21 cellular contexts compared by ENCODE assay signal in genomic region chr12:111102062-111102735, GRCh38.
A peak's percentile ranks its signal among the peaks of the same experiment; 100 is the strongest.
DNase-seq lines count a peak whose midpoint lies in the region; ATAC-seq and TF ChIP-seq lines count a peak whose summit lies in the region.
"Had no signal": no experiment of that assay in that cellular context is flagged by ENCODE, and none has a peak within 500 bp of the region (broad histone marks: within the 10 kb centered on the region; RNA-seq: fewer than 3 reads in every experiment).

No MANE protein-coding gene starts in this region.

- H3K4me3 ChIP-seq in BLaER1 (no peak overlapping the region), MM.1S (ENCODE audit: low read length) (no peak overlapping the region)
- H3K4me3 ChIP-seq: neural progenitor cell, upper lobe of left lung had no signal

- no peak overlapping the region for H3K27ac Mint-ChIP-seq in activated naive CD4-positive, alpha-beta T cell treated with anti-CD3 and anti-CD28 coated beads for 36 hours
- H3K27ac Mint-ChIP-seq: activated B cell treated with CpG ODN at 0.5 μM for 24 hours; CD8-positive, alpha-beta T cell; HFFc6; neural progenitor cell had no signal

- intact Hi-C loops in activated naive CD4-positive, alpha-beta T cell treated with anti-CD3 and anti-CD28 coated beads for 36 hours (cut with micrococcal nuclease) = no loop called here

- no peaks in the 10 kb centered on the region for H3K9me3 Mint-ChIP-seq in activated naive CD4-positive, alpha-beta T cell treated with anti-CD3 and anti-CD28 coated beads for 36 hours
- H3K9me3 Mint-ChIP-seq: activated B cell treated with CpG ODN at 0.5 μM for 24 hours; CD8-positive, alpha-beta T cell; HFFc6; neural progenitor cell had no signal

- no peaks in the 10 kb centered on the region for H3K27me3 ChIP-seq in BLaER1
- H3K27me3 ChIP-seq in MM.1S (replicated peaks; ENCODE audit: insufficient read depth, low read length) = no peaks in the 10 kb centered on the region
- H3K27me3 ChIP-seq: neural progenitor cell, upper lobe of left lung had no signal

- peaks cover 8% of the 10 kb centered on the region for H3K4me1 Mint-ChIP-seq in activated naive CD4-positive, alpha-beta T cell treated with anti-CD3 and anti-CD28 coated beads for 36 hours (ENCODE audit: low read depth)

- H3K27me3 Mint-ChIP-seq in activated naive CD4-positive, alpha-beta T cell treated with anti-CD3 and anti-CD28 coated beads for 36 hours (ENCODE audit: low read depth) = no peaks in the 10 kb centered on the region

- CTCF ChIA-PET in activated naive CD4-positive, alpha-beta T cell treated with anti-CD3 and anti-CD28 coated beads for 36 hours (lab: Charles Lee) = no interaction called here

- DNase-seq in MM.1S = peak; percentile 19
- peak; percentile 85 for DNase-seq in RPMI8226
- DNase-seq in left lobe of liver (ENCODE audit: low spot score) = peak; percentile 82
- no peak for DNase-seq in COLO668 (lab: John Stamatoyannopoulos, UW; ENCODE audit: unreplicated experiment)
- DNase-seq in activated naive CD4-positive, alpha-beta T cell treated with anti-CD3 and anti-CD28 coated beads for 36 hours = no peak
- no peak for DNase-seq in activated CD4-positive, alpha-beta T cell treated with anti-CD3 and anti-CD28 coated beads for 4 hours
- DNase-seq: ACHN; activated B cell treated with CpG ODN at 0.5 μM for 24 hours; activated CD8-positive, alpha-beta memory T cell treated with anti-CD3 and anti-CD28 coated beads for 24 hours; CD8-positive, alpha-beta T cell; effector CD4-positive, alpha-beta T cell; HFFc6; kidney; midbrain; SHP77; stimulated activated naive CD4-positive, alpha-beta T cell; T-helper 1 cell had no signal

- H3K9me3 ChIP-seq in BLaER1 = no peaks in the 10 kb centered on the region
- no peaks in the 10 kb centered on the region for H3K9me3 ChIP-seq in MM.1S (replicated peaks; ENCODE audit: insufficient read depth, low read length)
- H3K9me3 ChIP-seq: upper lobe of left lung had no signal

- peak; percentile 88 for ATAC-seq in left lobe of liver
- ATAC-seq in HG03457 (IDR thresholded peaks at IDR 0.05; ENCODE audit: unreplicated experiment) = no peak
- ATAC-seq: CD8-positive, alpha-beta T cell had no signal

- no peaks in the 10 kb centered on the region for H3F3A ChIP-seq in MM.1S (ENCODE audit: insufficient read depth, low read length)

- no peak for TF ChIP-seq CTCF in MM.1S (IDR thresholded peaks at IDR 0.05; ENCODE audit: low read length)

- H3K4me1 ChIP-seq in BLaER1 = peaks cover 55% of the 10 kb centered on the region
- H3K4me1 ChIP-seq in MM.1S (ENCODE audit: low read length) = no peaks in the 10 kb centered on the region
- H3K4me1 ChIP-seq: neural progenitor cell, upper lobe of left lung had no signal

- H3K4me2 ChIP-seq in BLaER1 = peak overlapping the region; percentile 22
- H3K4me2 ChIP-seq in MM.1S (ENCODE audit: low read depth, low read length) = no peak overlapping the region
- H3K4me2 ChIP-seq: neural progenitor cell had no signal

- H2AFZ ChIP-seq in MM.1S (ENCODE audit: low read length) = no peak overlapping the region
- H2AFZ ChIP-seq: neural progenitor cell had no signal

- H3K4me3 Mint-ChIP-seq in activated naive CD4-positive, alpha-beta T cell treated with anti-CD3 and anti-CD28 coated beads for 36 hours = no peak overlapping the region
- H3K4me3 Mint-ChIP-seq: activated B cell treated with CpG ODN at 0.5 μM for 24 hours; CD8-positive, alpha-beta T cell; HFFc6; neural progenitor cell had no signal

- H3K79me2 ChIP-seq in MM.1S (ENCODE audit: low read length) = no peaks in the 10 kb centered on the region

- H3K27ac ChIP-seq in BLaER1 = no peak overlapping the region
- H3K27ac ChIP-seq in MM.1S (ENCODE audit: low read length) = no peak overlapping the region
- H3K27ac ChIP-seq: neural progenitor cell, upper lobe of left lung had no signal

- H4K20me1 ChIP-seq in BLaER1 = no peaks in the 10 kb centered on the region
- H4K20me1 ChIP-seq in MM.1S (ENCODE audit: insufficient read depth, low read length) = no peaks in the 10 kb centered on the region

- H3K9ac ChIP-seq in BLaER1 (no peak overlapping the region), MM.1S (ENCODE audit: low read length) (no peak overlapping the region)
- H3K9ac ChIP-seq: neural progenitor cell had no signal

- H3K9me2 ChIP-seq in MM.1S (replicated peaks; ENCODE audit: insufficient read depth, low read length) = no peaks in the 10 kb centered on the region

- H3K36me3 ChIP-seq in BLaER1 (no peaks in the 10 kb centered on the region), MM.1S (replicated peaks; ENCODE audit: insufficient read depth, low read length) (no peaks in the 10 kb centered on the region)
- H3K36me3 ChIP-seq: neural progenitor cell, upper lobe of left lung had no signal

- no peaks in the 10 kb centered on the region for H3K36me3 Mint-ChIP-seq in activated naive CD4-positive, alpha-beta T cell treated with anti-CD3 and anti-CD28 coated beads for 36 hours (ENCODE audit: low read depth)
- H3K36me3 Mint-ChIP-seq: CD8-positive, alpha-beta T cell; neural progenitor cell had no signal

Comparison
In these comparisons a context has a peak if more than half of its experiments do, and no peak if none do; other contexts are left out.
1. DNase-seq: peak in MM.1S (single experiment), RPMI8226 (single experiment) and left lobe of liver (single experiment); none in COLO668 (single experiment), activated naive CD4-positive, alpha-beta T cell treated with anti-CD3 and anti-CD28 coated beads for 36 hours (single experiment) and activated CD4-positive, alpha-beta T cell treated with anti-CD3 and anti-CD28 coated beads for 4 hours (0 of 2).